In the genomic region with DNA sequence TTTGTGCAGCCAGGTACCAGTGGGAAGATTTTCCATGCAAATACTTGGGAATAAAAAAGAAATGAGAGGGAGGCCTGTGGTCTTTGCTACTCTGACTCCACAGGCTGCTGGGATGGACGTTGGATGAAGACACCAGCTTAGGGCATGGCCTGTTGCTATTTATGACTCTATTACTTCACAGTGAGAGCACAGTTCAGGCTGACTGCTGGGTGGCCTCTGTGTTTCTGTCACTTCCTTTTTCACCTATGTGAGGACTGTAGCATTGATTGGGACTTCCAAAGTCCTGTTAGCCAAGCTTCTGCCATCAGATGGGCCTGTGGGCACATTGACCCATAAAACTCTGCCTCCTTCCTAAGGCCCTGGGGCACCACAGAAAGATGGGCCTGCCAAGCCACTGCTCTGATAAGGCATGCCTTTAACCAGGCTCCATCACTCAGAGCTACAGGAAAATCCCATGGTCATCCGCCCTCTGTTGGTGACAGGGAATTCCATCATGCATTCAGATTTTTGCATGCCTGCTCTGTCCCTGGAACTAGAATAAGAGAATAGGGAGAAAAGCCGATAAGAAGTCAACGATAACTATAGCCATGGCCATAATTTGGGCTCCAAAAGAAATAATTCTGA, we compare ENCODE assay signal across 1 cellular context.
TF ChIP-seq lines count a peak whose summit lies in the region.

No MANE protein-coding gene starts in this region.

TF ChIP-seq in GM23338, 12 proteins besides CTCF, POLR2A, EP300 and RAD21 (continued from another document):
- TF ChIP-seq, protein P1, sequence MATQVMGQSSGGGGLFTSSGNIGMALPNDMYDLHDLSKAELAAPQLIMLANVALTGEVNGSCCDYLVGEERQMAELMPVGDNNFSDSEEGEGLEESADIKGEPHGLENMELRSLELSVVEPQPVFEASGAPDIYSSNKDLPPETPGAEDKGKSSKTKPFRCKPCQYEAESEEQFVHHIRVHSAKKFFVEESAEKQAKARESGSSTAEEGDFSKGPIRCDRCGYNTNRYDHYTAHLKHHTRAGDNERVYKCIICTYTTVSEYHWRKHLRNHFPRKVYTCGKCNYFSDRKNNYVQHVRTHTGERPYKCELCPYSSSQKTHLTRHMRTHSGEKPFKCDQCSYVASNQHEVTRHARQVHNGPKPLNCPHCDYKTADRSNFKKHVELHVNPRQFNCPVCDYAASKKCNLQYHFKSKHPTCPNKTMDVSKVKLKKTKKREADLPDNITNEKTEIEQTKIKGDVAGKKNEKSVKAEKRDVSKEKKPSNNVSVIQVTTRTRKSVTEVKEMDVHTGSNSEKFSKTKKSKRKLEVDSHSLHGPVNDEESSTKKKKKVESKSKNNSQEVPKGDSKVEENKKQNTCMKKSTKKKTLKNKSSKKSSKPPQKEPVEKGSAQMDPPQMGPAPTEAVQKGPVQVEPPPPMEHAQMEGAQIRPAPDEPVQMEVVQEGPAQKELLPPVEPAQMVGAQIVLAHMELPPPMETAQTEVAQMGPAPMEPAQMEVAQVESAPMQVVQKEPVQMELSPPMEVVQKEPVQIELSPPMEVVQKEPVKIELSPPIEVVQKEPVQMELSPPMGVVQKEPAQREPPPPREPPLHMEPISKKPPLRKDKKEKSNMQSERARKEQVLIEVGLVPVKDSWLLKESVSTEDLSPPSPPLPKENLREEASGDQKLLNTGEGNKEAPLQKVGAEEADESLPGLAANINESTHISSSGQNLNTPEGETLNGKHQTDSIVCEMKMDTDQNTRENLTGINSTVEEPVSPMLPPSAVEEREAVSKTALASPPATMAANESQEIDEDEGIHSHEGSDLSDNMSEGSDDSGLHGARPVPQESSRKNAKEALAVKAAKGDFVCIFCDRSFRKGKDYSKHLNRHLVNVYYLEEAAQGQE (IDR thresholded peaks at IDR 0.05; ENCODE audit: unreplicated experiment), result no peak
- TF ChIP-seq STAT1 (IDR thresholded peaks at IDR 0.05; ENCODE audit: unreplicated experiment), result no peak
- TF ChIP-seq EZH2phosphoT487 (IDR thresholded peaks at IDR 0.05; ENCODE audit: unreplicated experiment), result no peak
- TF ChIP-seq NANOG (IDR thresholded peaks at IDR 0.05; ENCODE audit: borderline replicate concordance), result no peak
- TF ChIP-seq, protein P2, sequence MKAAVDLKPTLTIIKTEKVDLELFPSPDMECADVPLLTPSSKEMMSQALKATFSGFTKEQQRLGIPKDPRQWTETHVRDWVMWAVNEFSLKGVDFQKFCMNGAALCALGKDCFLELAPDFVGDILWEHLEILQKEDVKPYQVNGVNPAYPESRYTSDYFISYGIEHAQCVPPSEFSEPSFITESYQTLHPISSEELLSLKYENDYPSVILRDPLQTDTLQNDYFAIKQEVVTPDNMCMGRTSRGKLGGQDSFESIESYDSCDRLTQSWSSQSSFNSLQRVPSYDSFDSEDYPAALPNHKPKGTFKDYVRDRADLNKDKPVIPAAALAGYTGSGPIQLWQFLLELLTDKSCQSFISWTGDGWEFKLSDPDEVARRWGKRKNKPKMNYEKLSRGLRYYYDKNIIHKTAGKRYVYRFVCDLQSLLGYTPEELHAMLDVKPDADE (IDR thresholded peaks at IDR 0.05), result no peak
- no peak for TF ChIP-seq CREB1 (CRISPR knock-in tag; IDR thresholded peaks at IDR 0.05; ENCODE audit: low read depth)
- no peak for TF ChIP-seq ZNF114 (CRISPR knock-in tag; IDR thresholded peaks at IDR 0.05)
- TF ChIP-seq EZH2 (IDR thresholded peaks at IDR 0.05; ENCODE audit: low read depth, unreplicated experiment), result no peak
- no peak for TF ChIP-seq POLR2AphosphoS5 (IDR thresholded peaks at IDR 0.05; ENCODE audit: low read depth)
